Comparison of ENCODE assay signal across 21 cellular contexts in genomic region chr12:26496170-26496569, GRCh38.
DNase-seq lines count a peak whose midpoint lies in the region; TF ChIP-seq lines count a peak whose summit lies in the region.
"Had no signal": no experiment of that assay in that cellular context is flagged by ENCODE, and none has a peak within 500 bp of the region (broad histone marks: within the 10 kb centered on the region; RNA-seq: fewer than 3 reads in every experiment).

No MANE protein-coding gene starts in this region.

- H3K4me3 ChIP-seq in adipocyte (ENCODE audit: low read length) (no peak overlapping the region), neutrophil (ENCODE audit: low read depth in 1 of 2, low read length in 1 of 2) (no peak overlapping the region)
- H3K4me3 ChIP-seq: GM23338, hepatocyte had no signal

- DNase-seq in HPDE6-E6E7 (ENCODE audit: extremely low spot score) (peak; percentile 70), adipocyte (ENCODE audit: low read depth) (peak; percentile 29), fibroblast of gingiva (ENCODE audit: low read depth) (peak; percentile 3), ureter (ENCODE audit: low spot score) (no peak), GM10266 (ENCODE audit: extremely low spot score) (no peak), DMS 273 (lab: John Stamatoyannopoulos, UW; ENCODE audit: unreplicated experiment) (no peak)
- DNase-seq: activated CD4-positive, alpha-beta T cell treated with anti-CD3 and anti-CD28 coated beads, Interleukin-2, amount 10 ng/mL, durations not matched to agents 24 days and 14 days; activated CD8-positive, alpha-beta memory T cell treated with anti-CD3 and anti-CD28 coated beads, Interleukin-2, amount 10 ng/mL, durations not matched to agents 7 days and 5 days; activated naive CD4-positive, alpha-beta T cell treated with anti-CD3 and anti-CD28 coated beads, Interleukin-2, amount 50 U/mL, for 16 hours; aorta; caudate nucleus; CD4-positive, alpha-beta T cell; dermis blood vessel endothelial cell; NCI-H187; NCI-H526 treated with DMSO at 0.1 percent for 48 hours; stimulated activated naive CD8-positive, alpha-beta T cell treated with anti-CD3 and anti-CD28 coated beads, Interleukin-15, Interleukin-2, amounts not matched to agents 100 U/mL and 50 U/mL, for 24 hours had no signal

- peak overlapping the region; percentile 29 for H3K27ac ChIP-seq in neutrophil
- H3K27ac ChIP-seq: hepatocyte, KMS-11, VCaP had no signal

- H3K9me3 ChIP-seq in adipocyte (ENCODE audit: control insufficient read depth, low read length) (no peaks in the 10 kb centered on the region), neutrophil (no peaks in the 10 kb centered on the region)

- H3K27me3 ChIP-seq in adipocyte (replicated peaks; ENCODE audit: control insufficient read depth, insufficient read depth, low read length) (no peaks in the 10 kb centered on the region), neutrophil (no peaks in the 10 kb centered on the region)
- H3K27me3 ChIP-seq: hepatocyte had no signal

- TF ChIP-seq CTCF in neutrophil (IDR thresholded peaks at IDR 0.05), result no peak
- no peak for TF ChIP-seq CTCF in GM10266 (IDR thresholded peaks at IDR 0.05; ENCODE audit: control insufficient read depth, insufficient read depth, low read depth, missing control alignments)

- H3K9ac ChIP-seq in adipocyte (ENCODE audit: low read length), result no peak overlapping the region
- H3K9ac ChIP-seq: KMS-11 had no signal

- H3K4me1 ChIP-seq in adipocyte (ENCODE audit: control insufficient read depth, insufficient read depth, low read length) (peaks cover 17% of the 10 kb centered on the region), neutrophil (ENCODE audit: control insufficient read depth in 1 of 2, insufficient read depth in 1 of 2, low read depth in 1 of 2, low read length in 1 of 2) (peaks cover 10% of the 10 kb centered on the region in 2 experiments)

- H3K36me3 ChIP-seq in adipocyte (ENCODE audit: control insufficient read depth, insufficient read depth, low read length, severe bottlenecking) (peaks cover 17% of the 10 kb centered on the region), neutrophil (peaks cover 6% of the 10 kb centered on the region)

Comparison
In these comparisons a context has a peak if more than half of its experiments do, and no peak if none do; other contexts are left out.
1. DNase-seq: peak in HPDE6-E6E7 (single experiment), adipocyte (single experiment) and fibroblast of gingiva (single experiment); none in ureter (single experiment), GM10266 (single experiment) and DMS 273 (single experiment).